1 cellular context compared by ENCODE assay signal in the genomic region with DNA sequence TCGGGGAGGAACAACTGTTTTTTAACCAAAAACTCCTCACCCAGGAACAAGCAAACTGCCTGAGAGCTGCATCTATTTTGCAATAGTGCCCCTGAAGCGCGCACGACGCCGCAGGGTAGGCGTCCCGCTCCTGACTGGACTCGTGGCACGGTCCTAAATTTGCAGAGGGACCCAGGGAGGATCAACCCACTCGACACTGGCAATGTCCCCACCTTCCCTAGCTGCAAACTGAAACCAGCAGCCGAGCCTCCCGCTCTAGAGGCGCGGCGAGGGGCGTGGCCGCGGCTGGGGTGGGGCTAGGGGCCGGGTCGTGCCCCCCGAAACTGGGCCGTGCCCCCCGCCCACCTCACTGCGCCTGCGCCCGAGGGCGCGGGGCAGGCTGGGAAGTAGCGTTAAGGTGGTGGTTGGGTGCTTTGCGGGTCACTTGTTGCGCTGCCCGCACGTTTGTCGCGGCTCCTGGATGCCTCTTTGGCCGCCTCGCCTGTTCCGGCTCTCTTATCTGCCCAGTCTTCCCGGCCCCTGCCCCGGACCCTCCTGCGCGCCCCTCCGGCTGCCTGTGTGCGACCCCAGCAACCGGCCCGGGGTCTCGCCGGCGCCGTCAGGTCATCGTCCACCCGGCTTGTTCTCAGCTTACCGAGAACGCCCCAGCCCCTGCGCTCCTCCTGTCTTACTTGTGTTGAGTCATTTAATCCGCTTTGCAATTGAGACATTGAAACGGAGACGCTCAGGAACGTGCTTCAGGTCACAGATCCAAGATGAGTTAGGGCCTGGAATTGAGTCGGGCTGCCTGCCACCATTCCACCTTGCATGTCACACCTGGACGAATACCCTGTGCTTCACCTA.
TF ChIP-seq lines count a peak whose summit lies in the region.

No MANE protein-coding gene starts in this region.

TF ChIP-seq in HepG2, 621 proteins besides CTCF, POLR2A, EP300 and RAD21 (continued from another document):
- TF ChIP-seq CEBPG (CRISPR knock-in tag; IDR thresholded peaks at IDR 0.05), result peak; percentile 36; the same call in 1 of the 2 replicates
- TF ChIP-seq, protein P1, sequence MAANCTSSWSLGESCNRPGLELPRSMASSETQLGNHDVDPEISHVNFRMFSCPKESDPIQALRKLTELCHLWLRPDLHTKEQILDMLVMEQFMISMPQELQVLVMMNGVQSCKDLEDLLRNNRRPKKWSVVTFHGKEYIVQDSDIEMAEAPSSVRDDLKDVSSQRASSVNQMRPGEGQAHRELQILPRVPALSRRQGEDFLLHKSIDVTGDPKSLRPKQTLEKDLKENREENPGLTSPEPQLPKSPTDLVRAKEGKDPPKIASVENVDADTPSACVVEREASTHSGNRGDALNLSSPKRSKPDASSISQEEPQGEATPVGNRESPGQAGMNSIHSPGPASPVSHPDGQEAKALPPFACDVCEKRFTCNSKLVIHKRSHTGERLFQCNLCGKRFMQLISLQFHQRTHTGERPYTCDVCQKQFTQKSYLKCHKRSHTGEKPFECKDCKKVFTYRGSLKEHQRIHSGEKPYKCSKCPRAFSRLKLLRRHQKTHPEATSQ (CRISPR knock-in tag; IDR thresholded peaks at IDR 0.05; ENCODE audit: borderline replicate concordance), result no peak
- no peak for TF ChIP-seq ZFP36 (IDR thresholded peaks at IDR 0.05; ENCODE audit: borderline replicate concordance, low read depth, low read length, partially characterized antibody)
- TF ChIP-seq ZNF879 (CRISPR knock-in tag; IDR thresholded peaks at IDR 0.05), result no peak
- no peak for TF ChIP-seq JUND (CRISPR knock-in tag; IDR thresholded peaks at IDR 0.05)
- no peak for TF ChIP-seq EEA1 (CRISPR knock-in tag; IDR thresholded peaks at IDR 0.05; ENCODE audit: borderline replicate concordance)
- no peak for TF ChIP-seq ZNF720 (CRISPR knock-in tag; IDR thresholded peaks at IDR 0.05)
- no peak for TF ChIP-seq ZNF530 (CRISPR knock-in tag; IDR thresholded peaks at IDR 0.05; ENCODE audit: low read depth)
- TF ChIP-seq STAT5B (CRISPR knock-in tag; IDR thresholded peaks at IDR 0.05), result no peak
- peak; percentile 28; the same call in 1 of the 2 replicates for TF ChIP-seq HOXA5 (CRISPR knock-in tag; IDR thresholded peaks at IDR 0.05)
- TF ChIP-seq NCOA2 (CRISPR knock-in tag; IDR thresholded peaks at IDR 0.05), result no peak
- TF ChIP-seq, protein P2, sequence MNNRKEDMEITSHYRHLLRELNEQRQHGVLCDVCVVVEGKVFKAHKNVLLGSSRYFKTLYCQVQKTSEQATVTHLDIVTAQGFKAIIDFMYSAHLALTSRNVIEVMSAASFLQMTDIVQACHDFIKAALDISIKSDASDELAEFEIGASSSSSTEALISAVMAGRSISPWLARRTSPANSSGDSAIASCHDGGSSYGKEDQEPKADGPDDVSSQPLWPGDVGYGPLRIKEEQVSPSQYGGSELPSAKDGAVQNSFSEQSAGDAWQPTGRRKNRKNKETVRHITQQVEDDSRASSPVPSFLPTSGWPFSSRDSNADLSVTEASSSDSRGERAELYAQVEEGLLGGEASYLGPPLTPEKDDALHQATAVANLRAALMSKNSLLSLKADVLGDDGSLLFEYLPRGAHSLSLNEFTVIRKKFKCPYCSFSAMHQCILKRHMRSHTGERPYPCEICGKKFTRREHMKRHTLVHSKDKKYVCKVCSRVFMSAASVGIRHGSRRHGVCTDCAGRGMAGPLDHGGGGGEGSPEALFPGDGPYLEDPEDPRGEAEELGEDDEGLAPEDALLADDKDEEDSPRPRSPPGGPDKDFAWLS (CRISPR knock-in tag; IDR thresholded peaks at IDR 0.05; ENCODE audit: borderline replicate concordance), result no peak
- TF ChIP-seq, protein P3, sequence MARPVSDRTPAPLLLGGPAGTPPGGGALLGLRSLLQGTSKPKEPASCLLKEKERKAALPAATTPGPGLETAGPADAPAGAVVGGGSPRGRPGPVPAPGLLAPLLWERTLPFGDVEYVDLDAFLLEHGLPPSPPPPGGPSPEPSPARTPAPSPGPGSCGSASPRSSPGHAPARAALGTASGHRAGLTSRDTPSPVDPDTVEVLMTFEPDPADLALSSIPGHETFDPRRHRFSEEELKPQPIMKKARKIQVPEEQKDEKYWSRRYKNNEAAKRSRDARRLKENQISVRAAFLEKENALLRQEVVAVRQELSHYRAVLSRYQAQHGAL (CRISPR knock-in tag; IDR thresholded peaks at IDR 0.05; ENCODE audit: not compliant biosample characterization), result no peak
- TF ChIP-seq ZBTB42 (CRISPR knock-in tag; IDR thresholded peaks at IDR 0.05), result no peak
- no peak for TF ChIP-seq ZNF101 (CRISPR knock-in tag; IDR thresholded peaks at IDR 0.05; ENCODE audit: borderline replicate concordance, low read depth)
- TF ChIP-seq CC2D1A (CRISPR knock-in tag; IDR thresholded peaks at IDR 0.05), result no peak
- peak in 1 of 2 experiments; percentile 65; a peak in 1 of 4 replicates for TF ChIP-seq KLF16 (CRISPR knock-in tag; IDR thresholded peaks at IDR 0.05)
- TF ChIP-seq CBX5 (CRISPR knock-in tag; IDR thresholded peaks at IDR 0.05; ENCODE audit: borderline replicate concordance), result no peak
- 0 out of 2 replicates have a peak, but pooled peaks have one; percentile 43 for TF ChIP-seq ZNF724P (CRISPR knock-in tag; IDR thresholded peaks at IDR 0.05; ENCODE audit: borderline replicate concordance)
- TF ChIP-seq ARNT2 (CRISPR knock-in tag; IDR thresholded peaks at IDR 0.05; ENCODE audit: low read depth), result 0 out of 2 replicates have a peak, but pooled peaks have one; percentile 8
- no peak for TF ChIP-seq GATAD2A (CRISPR knock-in tag; IDR thresholded peaks at IDR 0.05)
- TF ChIP-seq ZNF10 (CRISPR knock-in tag; IDR thresholded peaks at IDR 0.05; ENCODE audit: borderline replicate concordance, low read depth), result no peak
- peak; percentile 75; the same call in 1 of the 2 replicates for TF ChIP-seq YEATS2 (CRISPR knock-in tag; IDR thresholded peaks at IDR 0.05; ENCODE audit: borderline replicate concordance)
- no peak for TF ChIP-seq ZNF788 (CRISPR knock-in tag; IDR thresholded peaks at IDR 0.05; ENCODE audit: borderline replicate concordance)
- TF ChIP-seq JDP2 (CRISPR knock-in tag; IDR thresholded peaks at IDR 0.05; ENCODE audit: borderline replicate concordance), result no peak
- peak; percentile 42; the same call in 1 of the 2 replicates for TF ChIP-seq ZNF589 (CRISPR knock-in tag; conservative IDR thresholded peaks at IDR 0.05)
- TF ChIP-seq, protein P4, sequence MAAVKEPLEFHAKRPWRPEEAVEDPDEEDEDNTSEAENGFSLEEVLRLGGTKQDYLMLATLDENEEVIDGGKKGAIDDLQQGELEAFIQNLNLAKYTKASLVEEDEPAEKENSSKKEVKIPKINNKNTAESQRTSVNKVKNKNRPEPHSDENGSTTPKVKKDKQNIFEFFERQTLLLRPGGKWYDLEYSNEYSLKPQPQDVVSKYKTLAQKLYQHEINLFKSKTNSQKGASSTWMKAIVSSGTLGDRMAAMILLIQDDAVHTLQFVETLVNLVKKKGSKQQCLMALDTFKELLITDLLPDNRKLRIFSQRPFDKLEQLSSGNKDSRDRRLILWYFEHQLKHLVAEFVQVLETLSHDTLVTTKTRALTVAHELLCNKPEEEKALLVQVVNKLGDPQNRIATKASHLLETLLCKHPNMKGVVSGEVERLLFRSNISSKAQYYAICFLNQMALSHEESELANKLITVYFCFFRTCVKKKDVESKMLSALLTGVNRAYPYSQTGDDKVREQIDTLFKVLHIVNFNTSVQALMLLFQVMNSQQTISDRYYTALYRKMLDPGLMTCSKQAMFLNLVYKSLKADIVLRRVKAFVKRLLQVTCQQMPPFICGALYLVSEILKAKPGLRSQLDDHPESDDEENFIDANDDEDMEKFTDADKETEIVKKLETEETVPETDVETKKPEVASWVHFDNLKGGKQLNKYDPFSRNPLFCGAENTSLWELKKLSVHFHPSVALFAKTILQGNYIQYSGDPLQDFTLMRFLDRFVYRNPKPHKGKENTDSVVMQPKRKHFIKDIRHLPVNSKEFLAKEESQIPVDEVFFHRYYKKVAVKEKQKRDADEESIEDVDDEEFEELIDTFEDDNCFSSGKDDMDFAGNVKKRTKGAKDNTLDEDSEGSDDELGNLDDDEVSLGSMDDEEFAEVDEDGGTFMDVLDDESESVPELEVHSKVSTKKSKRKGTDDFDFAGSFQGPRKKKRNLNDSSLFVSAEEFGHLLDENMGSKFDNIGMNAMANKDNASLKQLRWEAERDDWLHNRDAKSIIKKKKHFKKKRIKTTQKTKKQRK (IDR thresholded peaks at IDR 0.05; ENCODE audit: low read length), result no peak
- no peak for TF ChIP-seq ZNF546 (CRISPR knock-in tag; conservative IDR thresholded peaks at IDR 0.05)
- no peak for TF ChIP-seq TCF7L2 (IDR thresholded peaks at IDR 0.05; ENCODE audit: low read depth, low read length)
- TF ChIP-seq, protein P5, sequence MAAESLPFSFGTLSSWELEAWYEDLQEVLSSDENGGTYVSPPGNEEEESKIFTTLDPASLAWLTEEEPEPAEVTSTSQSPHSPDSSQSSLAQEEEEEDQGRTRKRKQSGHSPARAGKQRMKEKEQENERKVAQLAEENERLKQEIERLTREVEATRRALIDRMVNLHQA (CRISPR knock-in tag; IDR thresholded peaks at IDR 0.05), result no peak
- TF ChIP-seq, protein P6, sequence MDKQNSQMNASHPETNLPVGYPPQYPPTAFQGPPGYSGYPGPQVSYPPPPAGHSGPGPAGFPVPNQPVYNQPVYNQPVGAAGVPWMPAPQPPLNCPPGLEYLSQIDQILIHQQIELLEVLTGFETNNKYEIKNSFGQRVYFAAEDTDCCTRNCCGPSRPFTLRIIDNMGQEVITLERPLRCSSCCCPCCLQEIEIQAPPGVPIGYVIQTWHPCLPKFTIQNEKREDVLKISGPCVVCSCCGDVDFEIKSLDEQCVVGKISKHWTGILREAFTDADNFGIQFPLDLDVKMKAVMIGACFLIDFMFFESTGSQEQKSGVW (CRISPR knock-in tag; IDR thresholded peaks at IDR 0.05; ENCODE audit: borderline replicate concordance), result no peak
- no peak for TF ChIP-seq ZIK1 (CRISPR knock-in tag; IDR thresholded peaks at IDR 0.05; ENCODE audit: borderline replicate concordance, low read depth)
- no peak for TF ChIP-seq MAF1 (CRISPR knock-in tag; IDR thresholded peaks at IDR 0.05; ENCODE audit: borderline replicate concordance)
- TF ChIP-seq, protein P7, sequence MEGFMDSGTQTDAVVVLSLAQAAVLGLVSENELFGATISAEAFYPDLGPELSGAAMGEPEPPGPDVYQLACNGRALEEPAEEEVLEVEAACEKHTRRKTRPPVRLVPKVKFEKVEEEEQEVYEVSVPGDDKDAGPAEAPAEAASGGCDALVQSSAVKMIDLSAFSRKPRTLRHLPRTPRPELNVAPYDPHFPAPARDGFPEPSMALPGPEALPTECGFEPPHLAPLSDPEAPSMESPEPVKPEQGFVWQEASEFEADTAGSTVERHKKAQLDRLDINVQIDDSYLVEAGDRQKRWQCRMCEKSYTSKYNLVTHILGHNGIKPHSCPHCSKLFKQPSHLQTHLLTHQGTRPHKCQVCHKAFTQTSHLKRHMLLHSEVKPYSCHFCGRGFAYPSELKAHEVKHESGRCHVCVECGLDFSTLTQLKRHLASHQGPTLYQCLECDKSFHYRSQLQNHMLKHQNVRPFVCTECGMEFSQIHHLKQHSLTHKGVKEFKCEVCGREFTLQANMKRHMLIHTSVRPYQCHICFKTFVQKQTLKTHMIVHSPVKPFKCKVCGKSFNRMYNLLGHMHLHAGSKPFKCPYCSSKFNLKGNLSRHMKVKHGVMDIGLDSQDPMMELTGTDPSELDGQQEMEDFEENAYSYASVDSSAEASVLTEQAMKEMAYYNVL (CRISPR knock-in tag; IDR thresholded peaks at IDR 0.05; ENCODE audit: borderline replicate concordance), result no peak
- TF ChIP-seq, protein P8, sequence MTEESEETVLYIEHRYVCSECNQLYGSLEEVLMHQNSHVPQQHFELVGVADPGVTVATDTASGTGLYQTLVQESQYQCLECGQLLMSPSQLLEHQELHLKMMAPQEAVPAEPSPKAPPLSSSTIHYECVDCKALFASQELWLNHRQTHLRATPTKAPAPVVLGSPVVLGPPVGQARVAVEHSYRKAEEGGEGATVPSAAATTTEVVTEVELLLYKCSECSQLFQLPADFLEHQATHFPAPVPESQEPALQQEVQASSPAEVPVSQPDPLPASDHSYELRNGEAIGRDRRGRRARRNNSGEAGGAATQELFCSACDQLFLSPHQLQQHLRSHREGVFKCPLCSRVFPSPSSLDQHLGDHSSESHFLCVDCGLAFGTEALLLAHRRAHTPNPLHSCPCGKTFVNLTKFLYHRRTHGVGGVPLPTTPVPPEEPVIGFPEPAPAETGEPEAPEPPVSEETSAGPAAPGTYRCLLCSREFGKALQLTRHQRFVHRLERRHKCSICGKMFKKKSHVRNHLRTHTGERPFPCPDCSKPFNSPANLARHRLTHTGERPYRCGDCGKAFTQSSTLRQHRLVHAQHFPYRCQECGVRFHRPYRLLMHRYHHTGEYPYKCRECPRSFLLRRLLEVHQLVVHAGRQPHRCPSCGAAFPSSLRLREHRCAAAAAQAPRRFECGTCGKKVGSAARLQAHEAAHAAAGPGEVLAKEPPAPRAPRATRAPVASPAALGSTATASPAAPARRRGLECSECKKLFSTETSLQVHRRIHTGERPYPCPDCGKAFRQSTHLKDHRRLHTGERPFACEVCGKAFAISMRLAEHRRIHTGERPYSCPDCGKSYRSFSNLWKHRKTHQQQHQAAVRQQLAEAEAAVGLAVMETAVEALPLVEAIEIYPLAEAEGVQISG (CRISPR knock-in tag; IDR thresholded peaks at IDR 0.05), result peak; percentile 59; the same call in 1 of the 2 replicates
- TF ChIP-seq FOXK2 (IDR thresholded peaks at IDR 0.05), result no peak
- no peak for TF ChIP-seq SIX4 (CRISPR knock-in tag; IDR thresholded peaks at IDR 0.05)
- TF ChIP-seq BRD4 (CRISPR knock-in tag; IDR thresholded peaks at IDR 0.05), result no peak
- no peak for TF ChIP-seq ZNF225 (CRISPR knock-in tag; IDR thresholded peaks at IDR 0.05)
- no peak for TF ChIP-seq ZSCAN29 (CRISPR knock-in tag; conservative IDR thresholded peaks at IDR 0.05)
- peak; percentile 47 for TF ChIP-seq ZNF768 (CRISPR knock-in tag; IDR thresholded peaks at IDR 0.05)
- TF ChIP-seq, protein P9, sequence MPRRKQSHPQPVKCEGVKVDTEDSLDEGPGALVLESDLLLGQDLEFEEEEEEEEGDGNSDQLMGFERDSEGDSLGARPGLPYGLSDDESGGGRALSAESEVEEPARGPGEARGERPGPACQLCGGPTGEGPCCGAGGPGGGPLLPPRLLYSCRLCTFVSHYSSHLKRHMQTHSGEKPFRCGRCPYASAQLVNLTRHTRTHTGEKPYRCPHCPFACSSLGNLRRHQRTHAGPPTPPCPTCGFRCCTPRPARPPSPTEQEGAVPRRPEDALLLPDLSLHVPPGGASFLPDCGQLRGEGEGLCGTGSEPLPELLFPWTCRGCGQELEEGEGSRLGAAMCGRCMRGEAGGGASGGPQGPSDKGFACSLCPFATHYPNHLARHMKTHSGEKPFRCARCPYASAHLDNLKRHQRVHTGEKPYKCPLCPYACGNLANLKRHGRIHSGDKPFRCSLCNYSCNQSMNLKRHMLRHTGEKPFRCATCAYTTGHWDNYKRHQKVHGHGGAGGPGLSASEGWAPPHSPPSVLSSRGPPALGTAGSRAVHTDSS (CRISPR knock-in tag; conservative IDR thresholded peaks at IDR 0.05), result no peak
- TF ChIP-seq, protein P10, sequence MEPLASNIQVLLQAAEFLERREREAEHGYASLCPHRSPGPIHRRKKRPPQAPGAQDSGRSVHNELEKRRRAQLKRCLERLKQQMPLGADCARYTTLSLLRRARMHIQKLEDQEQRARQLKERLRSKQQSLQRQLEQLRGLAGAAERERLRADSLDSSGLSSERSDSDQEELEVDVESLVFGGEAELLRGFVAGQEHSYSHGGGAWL (CRISPR knock-in tag; IDR thresholded peaks at IDR 0.05), result peak; percentile 74
- TF ChIP-seq, protein P11, sequence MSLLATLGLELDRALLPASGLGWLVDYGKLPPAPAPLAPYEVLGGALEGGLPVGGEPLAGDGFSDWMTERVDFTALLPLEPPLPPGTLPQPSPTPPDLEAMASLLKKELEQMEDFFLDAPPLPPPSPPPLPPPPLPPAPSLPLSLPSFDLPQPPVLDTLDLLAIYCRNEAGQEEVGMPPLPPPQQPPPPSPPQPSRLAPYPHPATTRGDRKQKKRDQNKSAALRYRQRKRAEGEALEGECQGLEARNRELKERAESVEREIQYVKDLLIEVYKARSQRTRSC (CRISPR knock-in tag; IDR thresholded peaks at IDR 0.05; ENCODE audit: low read depth), result no peak
- no peak for TF ChIP-seq ZNF652 (CRISPR knock-in tag; IDR thresholded peaks at IDR 0.05; ENCODE audit: borderline replicate concordance, low read depth)
